Comparison of ENCODE assay signal across 8 cellular contexts in genomic region chr1:244801246-244801645, GRCh38. TPM values are rescaled to one million over a fixed set of nuclear protein-coding genes. Genes with fewer than 3 reads are reported as not detected.
DNase-seq lines count a peak whose midpoint lies in the region; ATAC-seq, FAIRE-seq and TF ChIP-seq lines count a peak whose summit lies in the region.

No MANE protein-coding gene starts in this region.

- H3K27ac ChIP-seq in BLaER1 treated with 17β-estradiol and CSF1 and Interleukin-3, amounts not matched to agents 10 nM and 100 nM = no peak overlapping the region; a peak in 1 of 22 replicates
- no peak overlapping the region for H3K27ac ChIP-seq in kidney (ENCODE audit: low read depth in 2 of 2, low read length in 2 of 2)

- no peaks in the 10 kb centered on the region for H3K36me3 ChIP-seq in BLaER1 treated with 17β-estradiol and CSF1 and Interleukin-3, amounts not matched to agents 10 nM and 100 nM
- H3K36me3 ChIP-seq in kidney (ENCODE audit: control insufficient read depth in 1 of 2, insufficient read depth in 2 of 2, low read length in 2 of 2) = no peaks in the 10 kb centered on the region

- H4K20me1 ChIP-seq in BLaER1 treated with 17β-estradiol and CSF1 and Interleukin-3, amounts not matched to agents 10 nM and 100 nM = no peaks in the 10 kb centered on the region

- no peaks in the 10 kb centered on the region for H3K27me3 ChIP-seq in BLaER1 treated with 17β-estradiol and CSF1 and Interleukin-3, amounts not matched to agents 10 nM and 100 nM

- intact Hi-C loops in kidney (cut with DNase I) = loop anchor here (10.0 kb wide), 1 partner anchor 234 kb away; no protein-coding TSS in a partner anchor

- no peak overlapping the region for H3K4me3 ChIP-seq in BLaER1 treated with 17β-estradiol and CSF1 and Interleukin-3, amounts not matched to agents 10 nM and 100 nM
- no peak overlapping the region for H3K4me3 ChIP-seq in kidney (ENCODE audit: low read length in 2 of 2)

- ATAC-seq in GM21526 (IDR thresholded peaks at IDR 0.05; ENCODE audit: low FRiP score, unreplicated experiment) = no peak

- H3K9ac ChIP-seq in BLaER1 treated with 17β-estradiol and CSF1 and Interleukin-3, amounts not matched to agents 10 nM and 100 nM = no peak overlapping the region
- no peak overlapping the region for H3K9ac ChIP-seq in kidney (ENCODE audit: low read length in 2 of 2)

- peak; percentile 46 for TF ChIP-seq CTCF in kidney (IDR thresholded peaks at IDR 0.05; ENCODE audit: borderline replicate concordance, extremely low read depth, insufficient read depth)

- peak overlapping the region in 6 of 11 experiments; percentile 1 to 51 (median 24); a peak in 6 of 22 replicates for H3K4me2 ChIP-seq in BLaER1 treated with 17β-estradiol and CSF1 and Interleukin-3, amounts not matched to agents 10 nM and 100 nM

- peak; percentile 60 for DNase-seq in GM19240 (ENCODE audit: insufficient read length, low spot score)
- peak; percentile 75 for DNase-seq in HuH-7 (ENCODE audit: low spot score)
- DNase-seq in T-helper 1 cell = peak; percentile 12 to 46 (median 30)
- peak; percentile 31 for DNase-seq in astrocyte of the hippocampus (ENCODE audit: low read depth, low spot score)
- no peak for DNase-seq in kidney
- DNase-seq in stimulated activated CD8-positive, alpha-beta memory T cell treated with anti-CD3 and anti-CD28 coated beads, Interleukin-2, amount 100 ng/mL, for 1 hour (ENCODE audit: low read depth in 2 of 2) = peak; percentile 29

- FAIRE-seq in kidney (lab: Jason Lieb, UNC) = no peak

- H3K4me1 ChIP-seq in BLaER1 treated with 17β-estradiol and CSF1 and Interleukin-3, amounts not matched to agents 10 nM and 100 nM = peaks cover 0 to 31% (median 11%) of the 10 kb centered on the region in 10 experiments; a peak in 15 of 20 replicates
- peaks cover 0 to 2% of the 10 kb centered on the region in 2 donors for H3K4me1 ChIP-seq in kidney (ENCODE audit: control insufficient read depth in 1 of 2, insufficient read depth in 1 of 2, low read depth in 1 of 2, low read length in 2 of 2)

- H3K9me3 ChIP-seq in BLaER1 treated with 17β-estradiol and CSF1 and Interleukin-3, amounts not matched to agents 10 nM and 100 nM (replicated peaks in 1 of 11) = no peaks in the 10 kb centered on the region
- no peaks in the 10 kb centered on the region for H3K9me3 ChIP-seq in kidney (ENCODE audit: control insufficient read depth in 1 of 2, low read length in 2 of 2)

RNA-seq across cellular contexts. Expression of gene COX20, which starts 34.2 kb away (rescaled TPM):
- 45.4 TPM for total RNA-seq in kidney
- polyA plus RNA-seq in kidney (ENCODE audit: insufficient read depth, low read depth, low replicate concordance) = 171 TPM
